In the genomic region with DNA sequence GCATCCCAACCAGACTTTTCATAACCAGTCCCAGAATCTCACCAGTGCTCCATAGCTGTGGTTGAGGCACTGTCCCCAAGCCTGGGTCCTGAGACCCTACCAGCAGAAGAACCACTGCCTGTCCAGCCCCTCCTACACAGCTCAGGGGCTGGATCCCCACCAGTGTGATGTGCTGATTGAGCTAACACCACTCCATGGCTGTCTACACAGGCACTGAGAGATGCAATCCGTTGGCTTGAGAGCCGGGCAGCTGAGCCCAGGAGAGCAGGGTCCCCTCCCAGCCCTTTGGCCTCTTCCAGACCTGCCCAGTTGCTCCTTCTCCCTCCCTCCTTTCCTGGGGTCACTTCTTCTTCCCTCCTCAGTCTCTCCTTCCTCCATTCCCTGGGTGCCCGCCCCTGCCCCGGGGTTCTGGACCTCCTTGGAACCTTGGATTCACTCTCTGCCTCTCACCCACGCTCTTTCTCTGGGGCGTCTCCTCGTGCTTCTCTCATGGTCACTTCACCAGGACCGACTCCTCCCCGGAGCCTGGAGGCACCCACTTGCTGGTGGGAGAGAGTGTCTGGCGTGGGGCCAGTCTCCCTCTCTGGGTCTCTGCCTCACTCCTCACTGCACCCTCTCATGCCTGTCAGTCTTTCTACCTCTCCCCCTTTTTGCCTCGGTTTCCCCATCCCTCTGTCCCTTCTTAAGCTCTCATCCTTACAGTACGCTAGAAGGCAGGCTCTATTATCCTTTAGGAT, we compare ENCODE assay signal across 6 cellular contexts.
DNase-seq lines count a peak whose midpoint lies in the region; ATAC-seq and TF ChIP-seq lines count a peak whose summit lies in the region.

No MANE protein-coding gene starts in this region.

- H3K9ac ChIP-seq in adipocyte (ENCODE audit: low read length) (peak overlapping the region; percentile 79), mucosa of rectum (ENCODE audit: low read depth in 1 of 2, low read length in 2 of 2) (peak overlapping the region in 1 of 2 donors; percentile 64)

- H3K9me3 ChIP-seq in adipocyte (ENCODE audit: control insufficient read depth, low read length) (no peaks in the 10 kb centered on the region), mucosa of rectum (ENCODE audit: control insufficient read depth in 2 of 2, low read length in 2 of 2) (no peaks in the 10 kb centered on the region)

- ATAC-seq in HG03025 (IDR thresholded peaks at IDR 0.05; ENCODE audit: low FRiP score, unreplicated experiment), result no peak

- TF ChIP-seq CTCF in GM20000 (IDR thresholded peaks at IDR 0.05; ENCODE audit: extremely low read depth, missing control alignments), result no peak

- no peaks in the 10 kb centered on the region for H3K27me3 ChIP-seq in adipocyte (replicated peaks; ENCODE audit: control insufficient read depth, insufficient read depth, low read length)
- H3K27me3 ChIP-seq in mucosa of rectum (ENCODE audit: control insufficient read depth in 2 of 2, insufficient read depth in 2 of 2, low read length in 2 of 2), result no peaks in the 10 kb centered on the region

- H3K4me1 ChIP-seq in adipocyte (ENCODE audit: control insufficient read depth, insufficient read depth, low read length), result peaks cover 19% of the 10 kb centered on the region
- peaks cover 23 to 24% of the 10 kb centered on the region in 2 donors for H3K4me1 ChIP-seq in mucosa of rectum (ENCODE audit: control insufficient read depth in 2 of 2, insufficient read depth in 2 of 2, low read length in 2 of 2)

- H3K4me3 ChIP-seq in adipocyte (ENCODE audit: low read length) (peak overlapping the region; percentile 75), mucosa of rectum (ENCODE audit: low read length in 2 of 2) (peak overlapping the region; percentile 40 to 49)

- peak; percentile 23 for DNase-seq in GM20000 (ENCODE audit: low spot score)
- DNase-seq in adipocyte (ENCODE audit: low read depth), result no peak
- DNase-seq in kidney tubule cell (ENCODE audit: low spot score), result no peak
- DNase-seq in SHP77 (lab: John Stamatoyannopoulos, UW), result no peak

- peak overlapping the region; percentile 34 to 40 for H3K27ac ChIP-seq in mucosa of rectum (ENCODE audit: low read depth in 2 of 2, low read length in 2 of 2)

- H3K36me3 ChIP-seq in adipocyte (ENCODE audit: control insufficient read depth, insufficient read depth, low read length, severe bottlenecking) (peaks cover 12% of the 10 kb centered on the region), mucosa of rectum (ENCODE audit: control insufficient read depth in 2 of 2, insufficient read depth in 2 of 2, low read length in 2 of 2) (peaks cover 9 to 13% of the 10 kb centered on the region in 2 donors)
